In genomic region chr18:2971741-2972552, GRCh38 we compare ENCODE assay signal across 8 cellular contexts. TPM values are rescaled to one million over a fixed set of nuclear protein-coding genes. Genes with fewer than 3 reads are reported as not detected.
DNase-seq lines count a peak whose midpoint lies in the region; ATAC-seq, FAIRE-seq and TF ChIP-seq lines count a peak whose summit lies in the region.

No MANE protein-coding gene starts in this region.

- TF ChIP-seq POLR2A in Peyer's patch (IDR thresholded peaks at IDR 0.05) = peak in 1 of 2 donors; percentile 26
- TF ChIP-seq POLR2A in stomach (IDR thresholded peaks at IDR 0.05) = no peak

- no peaks in the 10 kb centered on the region for H3K9me3 ChIP-seq in Peyer's patch
- no peaks in the 10 kb centered on the region for H3K9me3 ChIP-seq in liver (ENCODE audit: control insufficient read depth in 4 of 4, low read length in 3 of 4)
- H3K9me3 ChIP-seq in stomach = no peaks in the 10 kb centered on the region

- TF ChIP-seq EP300 in stomach (IDR thresholded peaks at IDR 0.05) = no peak

- ATAC-seq in HG02642 (IDR thresholded peaks at IDR 0.05; ENCODE audit: poor library complexity, unreplicated experiment) = peak; percentile 87
- ATAC-seq in activated naive CD8-positive, alpha-beta T cell treated with anti-CD3 and anti-CD28 coated beads, Interleukin-2, amount 50 U/mL, for 24 hours = peak; percentile 67

- H3K4me3 ChIP-seq in Peyer's patch = peak overlapping the region; percentile 3 to 25 (median 12)
- H3K4me3 ChIP-seq in liver (ENCODE audit: low read depth in 1 of 3, low read length in 3 of 3) = no peak overlapping the region
- H3K4me3 ChIP-seq in stomach = no peak overlapping the region

- H3K9ac ChIP-seq in liver (ENCODE audit: low read depth in 1 of 2, low read length in 2 of 2) = peak overlapping the region; percentile 42 to 87

- in situ Hi-C loops in GM13977 (cut with MboI; ENCODE audit: low pct_unique_long_range_greater_than_20kb, low sequenced_read_pairs, unreplicated experiment) = no loop called here

- peaks cover 93% of the 10 kb centered on the region for H3K4me1 Mint-ChIP-seq in activated naive CD8-positive, alpha-beta T cell treated with anti-CD3 and anti-CD28 coated beads, Interleukin-2, amount 50 U/mL, for 24 hours

- H3K9me3 Mint-ChIP-seq in activated naive CD8-positive, alpha-beta T cell treated with anti-CD3 and anti-CD28 coated beads, Interleukin-2, amount 50 U/mL, for 24 hours = no peaks in the 10 kb centered on the region

- H3K36me3 ChIP-seq in Peyer's patch (no peaks in the 10 kb centered on the region), liver (ENCODE audit: control insufficient read depth in 4 of 4, insufficient read depth in 3 of 4, low read depth in 1 of 4, low read length in 3 of 4) (peaks cover 0 to 20% (median 3%) of the 10 kb centered on the region in 4 donors), stomach (no peaks in the 10 kb centered on the region)

- peak; percentile 59 for DNase-seq in GM13977 (ENCODE audit: low spot score)
- DNase-seq in Peyer's patch = peak in 2 of 3 donors; percentile 85 to 92
- peak; percentile 69 for DNase-seq in activated naive CD8-positive, alpha-beta T cell treated with anti-CD3 and anti-CD28 coated beads, Interleukin-2, amount 50 U/mL, for 24 hours
- DNase-seq in stomach = peak; percentile 51
- no peak for DNase-seq in NCI-H446 (lab: John Stamatoyannopoulos, UW)
- DNase-seq in frontal cortex (ENCODE audit: low spot score in 2 of 2) = no peak

- H3K27ac ChIP-seq in Peyer's patch (peak overlapping the region; percentile 68 to 87 (median 76)), liver (ENCODE audit: low read depth in 1 of 2, low read length in 2 of 2) (peak overlapping the region; percentile 83 to 87), stomach (peak overlapping the region; percentile 44 to 75 (median 61))

- no peak for TF ChIP-seq CTCF in GM13977 (IDR thresholded peaks at IDR 0.05; ENCODE audit: extremely low read depth, insufficient read depth, missing control alignments)
- no peak for TF ChIP-seq CTCF in Peyer's patch (IDR thresholded peaks at IDR 0.05)
- no peak for TF ChIP-seq CTCF in liver (IDR thresholded peaks at IDR 0.05; ENCODE audit: low read depth, low read length, missing input control)
- TF ChIP-seq CTCF in stomach (IDR thresholded peaks at IDR 0.05) = no peak

- peak overlapping the region; percentile 96 for H3K27ac Mint-ChIP-seq in activated naive CD8-positive, alpha-beta T cell treated with anti-CD3 and anti-CD28 coated beads, Interleukin-2, amount 50 U/mL, for 24 hours

- H3K36me3 Mint-ChIP-seq in activated naive CD8-positive, alpha-beta T cell treated with anti-CD3 and anti-CD28 coated beads, Interleukin-2, amount 50 U/mL, for 24 hours (ENCODE audit: low read depth) = peaks cover 14% of the 10 kb centered on the region

- H3K4me3 Mint-ChIP-seq in activated naive CD8-positive, alpha-beta T cell treated with anti-CD3 and anti-CD28 coated beads, Interleukin-2, amount 50 U/mL, for 24 hours = peak overlapping the region; percentile 78

- FAIRE-seq in frontal cortex (lab: Jason Lieb, UNC) = no peak

- intact Hi-C loops in stomach (cut with DNase I; ENCODE audit: low total_unique reads) = no loop called here

- 65% methylated on average over 18 of the region's 18 CpGs for WGBS in liver
- 66 to 75% (median 73%) methylated on average over 18 of the region's 18 CpGs for WGBS in stomach, 5 donors

- peak in 1 of 2 donors; percentile 19 for TF ChIP-seq RAD21 in liver (IDR thresholded peaks at IDR 0.05)

- H3K27me3 Mint-ChIP-seq in activated naive CD8-positive, alpha-beta T cell treated with anti-CD3 and anti-CD28 coated beads, Interleukin-2, amount 50 U/mL, for 24 hours = no peaks in the 10 kb centered on the region

- H3K27me3 ChIP-seq in Peyer's patch = no peaks in the 10 kb centered on the region
- H3K27me3 ChIP-seq in liver (ENCODE audit: control insufficient read depth in 4 of 4, insufficient read depth in 4 of 4, low read length in 3 of 4) = no peaks in the 10 kb centered on the region
- H3K27me3 ChIP-seq in stomach = no peaks in the 10 kb centered on the region

- peaks cover 5 to 73% (median 21%) of the 10 kb centered on the region in 4 donors for H3K4me1 ChIP-seq in Peyer's patch
- peaks cover 22 to 87% (median 67%) of the 10 kb centered on the region in 4 donors for H3K4me1 ChIP-seq in liver (ENCODE audit: control insufficient read depth in 4 of 4, insufficient read depth in 4 of 4, low read length in 3 of 4)
- H3K4me1 ChIP-seq in stomach = peaks cover 65 to 98% (median 83%) of the 10 kb centered on the region in 4 donors

TF ChIP-seq in liver, 16 proteins besides CTCF, POLR2A, EP300 and RAD21:
- TF ChIP-seq SP1 (IDR thresholded peaks at IDR 0.05) (peak; percentile 6), YY1 (IDR thresholded peaks at IDR 0.05) (peak; percentile 49), RXRA (IDR thresholded peaks at IDR 0.05) (no peak)

RNA-seq across cellular contexts. Expression of gene LPIN2, which starts 41.0 kb away (rescaled TPM):
- total RNA-seq in Peyer's patch (100 to 1,000 TPM in 3 of 4 donors, 10 to 100 TPM in 1; 29.7 to 178 (median 133) TPM), liver (100 to 1,000 TPM; 142 to 284 TPM), stomach (10 to 100 TPM in 4 of 5 donors, 1 to 10 TPM in 1; 9.3 to 86.8 (median 13.4) TPM), frontal cortex (28.5 TPM)
- polyA plus RNA-seq in liver (10 to 100 TPM; 58.6 to 63.3 TPM), stomach (10 to 100 TPM in 2 of 3 donors, 1 to 10 TPM in 1; 4.0 to 42.8 (median 12.5) TPM)

Comparison
In these comparisons a context has a peak if more than half of its experiments do, and no peak if none do; other contexts are left out.
1. DNase-seq: peak in GM13977 (single experiment), Peyer's patch (2 of 3), activated naive CD8-positive, alpha-beta T cell treated with anti-CD3 and anti-CD28 coated beads, Interleukin-2, amount 50 U/mL, for 24 hours (single experiment) and stomach (single experiment); none in NCI-H446 (0 of 2) and frontal cortex (0 of 2).
2. H3K4me3 ChIP-seq: peak in Peyer's patch (4 of 4); none in liver (0 of 3) and stomach (0 of 4).
3. Peak in every context shown above with its lines, with median percentiles within 50 percentile points of each other: H3K27ac ChIP-seq.